1 cellular context compared by ENCODE assay signal in the genomic region with DNA sequence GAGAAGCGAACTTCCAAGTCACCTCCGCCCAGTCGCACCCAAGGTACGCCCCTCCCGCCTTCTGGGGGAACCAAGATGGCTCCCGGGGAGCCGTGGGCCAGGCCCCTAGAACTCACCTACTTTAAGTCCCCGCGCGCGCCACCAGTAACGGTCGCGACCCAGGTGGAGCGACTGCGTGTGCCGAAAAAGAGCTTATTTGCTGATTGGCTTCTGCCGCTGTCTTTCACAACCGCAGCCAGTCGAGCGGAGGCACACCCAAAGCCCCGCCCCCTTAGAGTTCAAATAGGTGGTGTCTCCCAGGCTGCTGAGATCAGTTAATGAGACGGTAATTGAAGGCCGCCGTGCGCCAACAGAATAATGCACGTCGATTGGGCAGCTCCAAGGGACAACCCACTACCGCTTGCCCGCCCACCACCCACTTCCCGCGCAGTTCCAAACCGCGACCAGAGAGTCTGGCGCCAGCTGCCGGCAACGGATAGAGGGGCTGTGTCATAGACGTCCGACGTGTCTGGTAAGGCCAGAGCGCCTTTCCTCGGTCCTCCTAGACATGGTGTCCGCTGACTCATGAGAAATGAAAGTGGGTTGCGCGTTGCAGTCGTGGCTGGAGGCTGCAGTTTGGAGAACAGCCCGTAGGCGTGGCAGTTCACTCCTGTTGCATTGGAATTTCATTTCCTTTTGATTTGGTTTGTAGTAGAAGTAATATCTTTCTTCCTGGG.
TF ChIP-seq lines count a peak whose summit lies in the region.

A gene with protein sequence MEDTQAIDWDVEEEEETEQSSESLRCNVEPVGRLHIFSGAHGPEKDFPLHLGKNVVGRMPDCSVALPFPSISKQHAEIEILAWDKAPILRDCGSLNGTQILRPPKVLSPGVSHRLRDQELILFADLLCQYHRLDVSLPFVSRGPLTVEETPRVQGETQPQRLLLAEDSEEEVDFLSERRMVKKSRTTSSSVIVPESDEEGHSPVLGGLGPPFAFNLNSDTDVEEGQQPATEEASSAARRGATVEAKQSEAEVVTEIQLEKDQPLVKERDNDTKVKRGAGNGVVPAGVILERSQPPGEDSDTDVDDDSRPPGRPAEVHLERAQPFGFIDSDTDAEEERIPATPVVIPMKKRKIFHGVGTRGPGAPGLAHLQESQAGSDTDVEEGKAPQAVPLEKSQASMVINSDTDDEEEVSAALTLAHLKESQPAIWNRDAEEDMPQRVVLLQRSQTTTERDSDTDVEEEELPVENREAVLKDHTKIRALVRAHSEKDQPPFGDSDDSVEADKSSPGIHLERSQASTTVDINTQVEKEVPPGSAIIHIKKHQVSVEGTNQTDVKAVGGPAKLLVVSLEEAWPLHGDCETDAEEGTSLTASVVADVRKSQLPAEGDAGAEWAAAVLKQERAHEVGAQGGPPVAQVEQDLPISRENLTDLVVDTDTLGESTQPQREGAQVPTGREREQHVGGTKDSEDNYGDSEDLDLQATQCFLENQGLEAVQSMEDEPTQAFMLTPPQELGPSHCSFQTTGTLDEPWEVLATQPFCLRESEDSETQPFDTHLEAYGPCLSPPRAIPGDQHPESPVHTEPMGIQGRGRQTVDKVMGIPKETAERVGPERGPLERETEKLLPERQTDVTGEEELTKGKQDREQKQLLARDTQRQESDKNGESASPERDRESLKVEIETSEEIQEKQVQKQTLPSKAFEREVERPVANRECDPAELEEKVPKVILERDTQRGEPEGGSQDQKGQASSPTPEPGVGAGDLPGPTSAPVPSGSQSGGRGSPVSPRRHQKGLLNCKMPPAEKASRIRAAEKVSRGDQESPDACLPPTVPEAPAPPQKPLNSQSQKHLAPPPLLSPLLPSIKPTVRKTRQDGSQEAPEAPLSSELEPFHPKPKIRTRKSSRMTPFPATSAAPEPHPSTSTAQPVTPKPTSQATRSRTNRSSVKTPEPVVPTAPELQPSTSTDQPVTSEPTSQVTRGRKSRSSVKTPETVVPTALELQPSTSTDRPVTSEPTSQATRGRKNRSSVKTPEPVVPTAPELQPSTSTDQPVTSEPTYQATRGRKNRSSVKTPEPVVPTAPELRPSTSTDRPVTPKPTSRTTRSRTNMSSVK (N-terminal part only) (minus strand): TSS at position 153 of the 716 bp plus-strand sequence. CDS start 2,106 bp downstream, outside the sequence.

TF ChIP-seq in K562, 482 proteins besides CTCF, POLR2A, EP300 and RAD21 (continued from another document and continues in another):
- TF ChIP-seq, protein P1, sequence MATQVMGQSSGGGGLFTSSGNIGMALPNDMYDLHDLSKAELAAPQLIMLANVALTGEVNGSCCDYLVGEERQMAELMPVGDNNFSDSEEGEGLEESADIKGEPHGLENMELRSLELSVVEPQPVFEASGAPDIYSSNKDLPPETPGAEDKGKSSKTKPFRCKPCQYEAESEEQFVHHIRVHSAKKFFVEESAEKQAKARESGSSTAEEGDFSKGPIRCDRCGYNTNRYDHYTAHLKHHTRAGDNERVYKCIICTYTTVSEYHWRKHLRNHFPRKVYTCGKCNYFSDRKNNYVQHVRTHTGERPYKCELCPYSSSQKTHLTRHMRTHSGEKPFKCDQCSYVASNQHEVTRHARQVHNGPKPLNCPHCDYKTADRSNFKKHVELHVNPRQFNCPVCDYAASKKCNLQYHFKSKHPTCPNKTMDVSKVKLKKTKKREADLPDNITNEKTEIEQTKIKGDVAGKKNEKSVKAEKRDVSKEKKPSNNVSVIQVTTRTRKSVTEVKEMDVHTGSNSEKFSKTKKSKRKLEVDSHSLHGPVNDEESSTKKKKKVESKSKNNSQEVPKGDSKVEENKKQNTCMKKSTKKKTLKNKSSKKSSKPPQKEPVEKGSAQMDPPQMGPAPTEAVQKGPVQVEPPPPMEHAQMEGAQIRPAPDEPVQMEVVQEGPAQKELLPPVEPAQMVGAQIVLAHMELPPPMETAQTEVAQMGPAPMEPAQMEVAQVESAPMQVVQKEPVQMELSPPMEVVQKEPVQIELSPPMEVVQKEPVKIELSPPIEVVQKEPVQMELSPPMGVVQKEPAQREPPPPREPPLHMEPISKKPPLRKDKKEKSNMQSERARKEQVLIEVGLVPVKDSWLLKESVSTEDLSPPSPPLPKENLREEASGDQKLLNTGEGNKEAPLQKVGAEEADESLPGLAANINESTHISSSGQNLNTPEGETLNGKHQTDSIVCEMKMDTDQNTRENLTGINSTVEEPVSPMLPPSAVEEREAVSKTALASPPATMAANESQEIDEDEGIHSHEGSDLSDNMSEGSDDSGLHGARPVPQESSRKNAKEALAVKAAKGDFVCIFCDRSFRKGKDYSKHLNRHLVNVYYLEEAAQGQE (CRISPR knock-in tag; IDR thresholded peaks at IDR 0.05; ENCODE audit: low read depth): peak; percentile 25; the same call in 1 of the 2 replicates
- TF ChIP-seq ZZZ3 (IDR thresholded peaks at IDR 0.05) (peak; percentile 95), ZFPM2 (CRISPR knock-in tag; IDR thresholded peaks at IDR 0.05) (no peak), CBX2 (IDR thresholded peaks at IDR 0.05; ENCODE audit: insufficient read depth, low read length, poor library complexity, severe bottlenecking) (no peak), BCL6 (CRISPR knock-in tag; IDR thresholded peaks at IDR 0.05) (no peak), HDAC6 (IDR thresholded peaks at IDR 0.05; ENCODE audit: low read depth, low read length) (no peak), CBFA2T3 (IDR thresholded peaks at IDR 0.05) (peak; percentile 61), MEF2D (tag; conservative IDR thresholded peaks at IDR 0.05; ENCODE audit: low read depth) (peak; percentile 44; the same call in 1 of the 2 replicates), ZNF133 (CRISPR knock-in tag; IDR thresholded peaks at IDR 0.05) (no peak), ZNF224 (CRISPR knock-in tag; IDR thresholded peaks at IDR 0.05) (no peak), ZNF449 (CRISPR knock-in tag; IDR thresholded peaks at IDR 0.05) (no peak), JUN (IDR thresholded peaks at IDR 0.05; ENCODE audit: borderline replicate concordance, low read depth, low read length) (peak; percentile 85), JUN (CRISPR knock-in tag; IDR thresholded peaks at IDR 0.05; ENCODE audit: borderline replicate concordance) (peak; percentile 93; the same call in 1 of the 2 replicates), NFIC (IDR thresholded peaks at IDR 0.05) (peak; percentile 55), BDP1 (IDR thresholded peaks at IDR 0.05; ENCODE audit: insufficient read depth, insufficient read length) (no peak), NELFE (IDR thresholded peaks at IDR 0.05; ENCODE audit: insufficient read depth, insufficient read length) (no peak), NR3C1 (CRISPR knock-in tag; IDR thresholded peaks at IDR 0.05) (no peak), POLR2AphosphoS2 (IDR thresholded peaks at IDR 0.05; ENCODE audit: low read length) (no peak), NUFIP1 (IDR thresholded peaks at IDR 0.05; ENCODE audit: partially characterized antibody) (peak; percentile 89), XRCC3 (IDR thresholded peaks at IDR 0.05) (no peak), HLTF (IDR thresholded peaks at IDR 0.05) (no peak), ZNF644 (tag; IDR thresholded peaks at IDR 0.05; ENCODE audit: low read depth) (no peak), ZNF253 (CRISPR knock-in tag; conservative IDR thresholded peaks at IDR 0.05) (no peak), MTA1 (IDR thresholded peaks at IDR 0.05; ENCODE audit: borderline replicate concordance) (no peak; the same call in 1 of the 2 replicates), ZNF280A (IDR thresholded peaks at IDR 0.05; ENCODE audit: low read depth, partially characterized antibody) (no peak), RBM25 (IDR thresholded peaks at IDR 0.05; ENCODE audit: low read depth, low read length, severe bottlenecking) (peak; percentile 79), PBX2 (CRISPR knock-in tag; IDR thresholded peaks at IDR 0.05; ENCODE audit: low read depth) (peak; percentile 90), PBX2 (tag; conservative IDR thresholded peaks at IDR 0.05; ENCODE audit: low read depth) (peak; percentile 99), ZNF146 (CRISPR knock-in tag; IDR thresholded peaks at IDR 0.05; ENCODE audit: unreplicated experiment) (no peak), RBM34 (IDR thresholded peaks at IDR 0.05; ENCODE audit: borderline replicate concordance, insufficient read depth, low read length) (no peak), ESRRA (IDR thresholded peaks at IDR 0.05; ENCODE audit: borderline replicate concordance, low read depth) (peak; percentile 95; the same call in 1 of the 2 replicates), RBM22 (IDR thresholded peaks at IDR 0.05; ENCODE audit: low read depth, low read length, poor library complexity, severe bottlenecking) (no peak), CREBBP (IDR thresholded peaks at IDR 0.05; ENCODE audit: low read depth, low read length) (no peak), KLF16 (IDR thresholded peaks at IDR 0.05) (no peak), CBFA2T2 (conservative IDR thresholded peaks at IDR 0.05) (no peak), ZNF217 (CRISPR knock-in tag; IDR thresholded peaks at IDR 0.05) (no peak), ZNF175 (CRISPR knock-in tag; IDR thresholded peaks at IDR 0.05; ENCODE audit: low read depth) (no peak; the same call in 1 of the 2 replicates), SMAD4 (CRISPR knock-in tag; conservative IDR thresholded peaks at IDR 0.05) (peak; percentile 99), HEY1 (CRISPR knock-in tag; IDR thresholded peaks at IDR 0.05; ENCODE audit: borderline replicate concordance) (0 out of 2 replicates have a peak, but pooled peaks have one; percentile 12), HMBOX1 (IDR thresholded peaks at IDR 0.05) (0 out of 2 replicates have a peak, but pooled peaks have one; percentile 6), NEUROD1 (IDR thresholded peaks at IDR 0.05; ENCODE audit: borderline replicate concordance, low read depth, low read length, partially characterized antibody) (peak; percentile 83), KLF13 (tag; IDR thresholded peaks at IDR 0.05; ENCODE audit: borderline replicate concordance, low read depth) (peak; percentile 58; the same call in 1 of the 2 replicates), TBL1XR1 (IDR thresholded peaks at IDR 0.05; ENCODE audit: low read length in 2 of 2) (peak; percentile 86 to 94; a peak in 3 of 4 replicates)
- TF ChIP-seq, protein P2, sequence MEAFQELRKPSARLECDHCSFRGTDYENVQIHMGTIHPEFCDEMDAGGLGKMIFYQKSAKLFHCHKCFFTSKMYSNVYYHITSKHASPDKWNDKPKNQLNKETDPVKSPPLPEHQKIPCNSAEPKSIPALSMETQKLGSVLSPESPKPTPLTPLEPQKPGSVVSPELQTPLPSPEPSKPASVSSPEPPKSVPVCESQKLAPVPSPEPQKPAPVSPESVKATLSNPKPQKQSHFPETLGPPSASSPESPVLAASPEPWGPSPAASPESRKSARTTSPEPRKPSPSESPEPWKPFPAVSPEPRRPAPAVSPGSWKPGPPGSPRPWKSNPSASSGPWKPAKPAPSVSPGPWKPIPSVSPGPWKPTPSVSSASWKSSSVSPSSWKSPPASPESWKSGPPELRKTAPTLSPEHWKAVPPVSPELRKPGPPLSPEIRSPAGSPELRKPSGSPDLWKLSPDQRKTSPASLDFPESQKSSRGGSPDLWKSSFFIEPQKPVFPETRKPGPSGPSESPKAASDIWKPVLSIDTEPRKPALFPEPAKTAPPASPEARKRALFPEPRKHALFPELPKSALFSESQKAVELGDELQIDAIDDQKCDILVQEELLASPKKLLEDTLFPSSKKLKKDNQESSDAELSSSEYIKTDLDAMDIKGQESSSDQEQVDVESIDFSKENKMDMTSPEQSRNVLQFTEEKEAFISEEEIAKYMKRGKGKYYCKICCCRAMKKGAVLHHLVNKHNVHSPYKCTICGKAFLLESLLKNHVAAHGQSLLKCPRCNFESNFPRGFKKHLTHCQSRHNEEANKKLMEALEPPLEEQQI (IDR thresholded peaks at IDR 0.05): no peak
